Comparison of ENCODE assay signal across 36 cellular contexts in genomic region chr12:20792971-20793370, GRCh38. TPM values are rescaled to one million over a fixed set of nuclear protein-coding genes. Genes with fewer than 3 reads are reported as not detected.
"Had no signal": no experiment of that assay in that cellular context is flagged by ENCODE, and none has a peak within 500 bp of the region (broad histone marks: within the 10 kb centered on the region; RNA-seq: fewer than 3 reads in every experiment).

No MANE protein-coding gene starts in this region.

- H3K36me3 Mint-ChIP-seq: activated CD8-positive, alpha-beta memory T cell treated with anti-CD3 and anti-CD28 coated beads, Interleukin-2, amount 10 ng/mL, durations not matched to agents 7 days and 5 days; activated naive CD4-positive, alpha-beta T cell treated with anti-CD3 and anti-CD28 coated beads, Interleukin-2, amount 10 ng/mL, durations not matched to agents 7 days and 5 days; activated naive CD4-positive, alpha-beta T cell treated with anti-CD3 and anti-CD28 coated beads, Interleukin-2, amount 50 U/mL, for 72 hours; activated naive CD8-positive, alpha-beta T cell treated with anti-CD3 and anti-CD28 coated beads for 36 hours had no signal

- H3K27ac Mint-ChIP-seq: activated CD4-positive, alpha-beta memory T cell treated with anti-CD3 and anti-CD28 coated beads, Interleukin-2, amount 10 ng/mL, durations not matched to agents 7 days and 5 days; activated CD4-positive, alpha-beta T cell treated with anti-CD3 and anti-CD28 coated beads for 36 hours; activated CD4-positive, alpha-beta T cell treated with anti-CD3 and anti-CD28 coated beads, Interleukin-2, amount 10 ng/mL, durations not matched to agents 7 days and 5 days; activated CD8-positive, alpha-beta memory T cell treated with anti-CD3 and anti-CD28 coated beads, Interleukin-2, amount 10 ng/mL, durations not matched to agents 7 days and 5 days; activated CD8-positive, alpha-beta T cell treated with anti-CD3 and anti-CD28 coated beads, Interleukin-2, amount 10 ng/mL, durations not matched to agents 7 days and 5 days; activated naive CD4-positive, alpha-beta T cell treated with anti-CD3 and anti-CD28 coated beads, Interleukin-2, amount 10 ng/mL, durations not matched to agents 7 days and 5 days; activated naive CD4-positive, alpha-beta T cell treated with anti-CD3 and anti-CD28 coated beads, Interleukin-2, amount 50 U/mL, for 72 hours; activated naive CD8-positive, alpha-beta T cell treated with anti-CD3 and anti-CD28 coated beads for 36 hours; activated T-cell treated with anti-CD3 and anti-CD28 coated beads, Interleukin-2, amount 50 U/mL, for 24 hours; activated T-helper 2 cell treated with anti-CD3 and anti-CD28 coated beads, Interferon-gamma antibody, Interleukin-2, Interleukin-4, amounts not matched to agents 10 μg/mL and 5 μg/mL and 100 μg/mL, durations not matched to agents 14 hours and 24 hours and 36 hours; T-helper 1 cell treated with Interleukin-12 subunit alpha and Interleukin-12 subunit beta and Interleukin-4 antibody, amounts not matched to agents 30 μg/mL and 1 μg/mL, for 36 hours; T-helper 2 cell treated with Interferon-gamma antibody and Interleukin-4, amounts not matched to agents 5 μg/mL and 100 μg/mL, for 36 hours had no signal

- H3K4me1 ChIP-seq: adrenal gland, body of pancreas, breast epithelium had no signal

- ATAC-seq: activated CD4-positive, alpha-beta T cell treated with anti-CD3 and anti-CD28 coated beads for 36 hours; activated CD4-positive, CD25-positive, alpha-beta regulatory T cell treated with anti-CD3 and anti-CD28 coated beads, Interleukin-2, amount 50 U/mL, for 24 hours; activated CD8-positive, alpha-beta memory T cell treated with anti-CD3 and anti-CD28 coated beads, Interleukin-2, amount 10 ng/mL, durations not matched to agents 7 days and 5 days; activated CD8-positive, alpha-beta T cell treated with anti-CD3 and anti-CD28 coated beads, Interleukin-2, amount 10 ng/mL, durations not matched to agents 7 days and 5 days; activated naive CD4-positive, alpha-beta T cell treated with anti-CD3 and anti-CD28 coated beads, Interleukin-2, amount 50 U/mL, for 72 hours; body of pancreas had no signal

- H3K9me3 Mint-ChIP-seq: activated T-cell treated with anti-CD3 and anti-CD28 coated beads, Interleukin-2, amount 50 U/mL, for 24 hours had no signal

- H3K27ac ChIP-seq: adrenal gland, body of pancreas, brain microvascular endothelial cell, breast epithelium, VCaP had no signal

- DNase-seq: activated CD4-positive, alpha-beta memory T cell treated with anti-CD3 and anti-CD28 coated beads, Interleukin-2, amount 10 ng/mL, durations not matched to agents 7 days and 5 days; activated CD4-positive, alpha-beta T cell treated with anti-CD3 and anti-CD28 coated beads for 1 hour; activated CD4-positive, alpha-beta T cell treated with anti-CD3 and anti-CD28 coated beads for 36 hours; activated CD4-positive, alpha-beta T cell treated with anti-CD3 and anti-CD28 coated beads for 48 hours; activated CD4-positive, alpha-beta T cell treated with anti-CD3 and anti-CD28 coated beads, Interleukin-2, amount 10 ng/mL, durations not matched to agents 7 days and 5 days; activated CD4-positive, alpha-beta T cell treated with anti-CD3 and anti-CD28 coated beads, Interleukin-2, amount 50 U/mL, for 48 hours; activated CD4-positive, CD25-positive, alpha-beta regulatory T cell; activated CD8-positive, alpha-beta memory T cell treated with anti-CD3 and anti-CD28 coated beads for 24 hours; activated CD8-positive, alpha-beta memory T cell treated with anti-CD3 and anti-CD28 coated beads, Interleukin-2, amount 10 ng/mL, durations not matched to agents 7 days and 5 days; activated CD8-positive, alpha-beta memory T cell treated with anti-CD3 and anti-CD28 coated beads, Interleukin-2, amount 50 U/mL, for 48 hours; activated CD8-positive, alpha-beta T cell treated with anti-CD3 and anti-CD28 coated beads, Interleukin-2, amount 10 ng/mL, durations not matched to agents 7 days and 5 days; activated effector memory CD4-positive, alpha-beta T cell treated with Interleukin-2 at 50 U/mL for 16 hours; activated gamma-delta T cell; activated naive CD4-positive, alpha-beta T cell treated with anti-CD3 and anti-CD28 coated beads, Interleukin-2, amount 10 ng/mL, durations not matched to agents 7 days and 5 days; activated naive CD4-positive, alpha-beta T cell treated with Interleukin-2 at 50 U/mL for 16 hours; activated naive CD8-positive, alpha-beta T cell treated with anti-CD3 and anti-CD28 coated beads for 36 hours; activated T-cell treated with anti-CD3 and anti-CD28 coated beads, Interleukin-2, amount 50 U/mL, for 24 hours; activated T-cell treated with anti-CD3 and anti-CD28 coated beads, Interleukin-2, amount 50 U/mL, for 48 hours; adrenal gland; amniotic stem cell; aorta; body of pancreas; brain microvascular endothelial cell; central memory CD4-positive, alpha-beta T cell; T-helper 2 cell; T-helper 9 cell had no signal

- H3K9me3 ChIP-seq: adrenal gland, body of pancreas, breast epithelium had no signal

- H3K4me1 Mint-ChIP-seq: activated CD4-positive, alpha-beta memory T cell treated with anti-CD3 and anti-CD28 coated beads, Interleukin-2, amount 10 ng/mL, durations not matched to agents 7 days and 5 days; activated CD4-positive, alpha-beta T cell treated with anti-CD3 and anti-CD28 coated beads for 36 hours; activated CD4-positive, alpha-beta T cell treated with anti-CD3 and anti-CD28 coated beads, Interleukin-2, amount 10 ng/mL, durations not matched to agents 7 days and 5 days; activated CD8-positive, alpha-beta memory T cell treated with anti-CD3 and anti-CD28 coated beads, Interleukin-2, amount 10 ng/mL, durations not matched to agents 7 days and 5 days; activated naive CD4-positive, alpha-beta T cell treated with anti-CD3 and anti-CD28 coated beads, Interleukin-2, amount 10 ng/mL, durations not matched to agents 7 days and 5 days; activated naive CD8-positive, alpha-beta T cell treated with anti-CD3 and anti-CD28 coated beads for 36 hours had no signal

- H3K4me3 ChIP-seq: adrenal gland, body of pancreas, breast epithelium had no signal

- H3K27me3 ChIP-seq: adrenal gland, body of pancreas, brain microvascular endothelial cell, breast epithelium had no signal

- H3K36me3 ChIP-seq: adrenal gland, brain microvascular endothelial cell, breast epithelium had no signal

- H3K27me3 Mint-ChIP-seq: activated CD4-positive, alpha-beta memory T cell treated with anti-CD3 and anti-CD28 coated beads, Interleukin-2, amount 10 ng/mL, durations not matched to agents 7 days and 5 days; activated CD4-positive, alpha-beta T cell treated with anti-CD3 and anti-CD28 coated beads for 36 hours; activated CD4-positive, alpha-beta T cell treated with anti-CD3 and anti-CD28 coated beads, Interleukin-2, amount 10 ng/mL, durations not matched to agents 7 days and 5 days; activated CD8-positive, alpha-beta memory T cell treated with anti-CD3 and anti-CD28 coated beads, Interleukin-2, amount 10 ng/mL, durations not matched to agents 7 days and 5 days; activated naive CD4-positive, alpha-beta T cell treated with anti-CD3 and anti-CD28 coated beads, Interleukin-2, amount 10 ng/mL, durations not matched to agents 7 days and 5 days; activated T-cell treated with anti-CD3 and anti-CD28 coated beads, Interleukin-2, amount 50 U/mL, for 24 hours had no signal

- H3K4me3 Mint-ChIP-seq: activated CD4-positive, alpha-beta memory T cell treated with anti-CD3 and anti-CD28 coated beads, Interleukin-2, amount 10 ng/mL, durations not matched to agents 7 days and 5 days; activated CD4-positive, alpha-beta T cell treated with anti-CD3 and anti-CD28 coated beads for 36 hours; activated CD4-positive, alpha-beta T cell treated with anti-CD3 and anti-CD28 coated beads, Interleukin-2, amount 10 ng/mL, durations not matched to agents 7 days and 5 days; activated CD8-positive, alpha-beta memory T cell treated with anti-CD3 and anti-CD28 coated beads, Interleukin-2, amount 10 ng/mL, durations not matched to agents 7 days and 5 days; activated CD8-positive, alpha-beta T cell treated with anti-CD3 and anti-CD28 coated beads, Interleukin-2, amount 10 ng/mL, durations not matched to agents 7 days and 5 days; activated naive CD4-positive, alpha-beta T cell treated with anti-CD3 and anti-CD28 coated beads, Interleukin-2, amount 10 ng/mL, durations not matched to agents 7 days and 5 days; activated naive CD8-positive, alpha-beta T cell treated with anti-CD3 and anti-CD28 coated beads for 36 hours; activated T-cell treated with anti-CD3 and anti-CD28 coated beads, Interleukin-2, amount 50 U/mL, for 24 hours; T-helper 1 cell treated with Interleukin-12 subunit alpha and Interleukin-12 subunit beta and Interleukin-4 antibody, amounts not matched to agents 30 μg/mL and 1 μg/mL, for 36 hours; T-helper 2 cell treated with Interferon-gamma antibody and Interleukin-4, amounts not matched to agents 5 μg/mL and 100 μg/mL, for 36 hours had no signal

RNA-seq across cellular contexts. Expression of gene SLCO1B3, which starts 17.5 kb away (rescaled TPM):
- total RNA-seq: activated CD4-positive, alpha-beta memory T cell treated with anti-CD3 and anti-CD28 coated beads, Interleukin-2, amount 10 ng/mL, durations not matched to agents 7 days and 5 days; activated CD4-positive, alpha-beta T cell treated with anti-CD3 and anti-CD28 coated beads for 36 hours; activated CD4-positive, alpha-beta T cell treated with anti-CD3 and anti-CD28 coated beads, Interleukin-2, amount 10 ng/mL, durations not matched to agents 7 days and 5 days; activated CD8-positive, alpha-beta memory T cell treated with anti-CD3 and anti-CD28 coated beads, Interleukin-2, amount 10 ng/mL, durations not matched to agents 7 days and 5 days; activated CD8-positive, alpha-beta T cell treated with anti-CD3 and anti-CD28 coated beads, Interleukin-2, amount 10 ng/mL, durations not matched to agents 7 days and 5 days; activated naive CD4-positive, alpha-beta T cell treated with anti-CD3 and anti-CD28 coated beads, Interleukin-2, amount 50 U/mL, for 72 hours; activated naive CD8-positive, alpha-beta T cell treated with anti-CD3 and anti-CD28 coated beads for 36 hours; activated T-helper 2 cell treated with anti-CD3 and anti-CD28 coated beads, Interferon-gamma antibody, Interleukin-2, Interleukin-4, amounts not matched to agents 10 μg/mL and 5 μg/mL and 100 μg/mL, durations not matched to agents 14 hours and 24 hours and 36 hours; adrenal gland; astrocyte; body of pancreas; breast epithelium; cardiac septum; cerebellum had no signal
